ENCODE assay signal across 8 cellular contexts in genomic region chr19:324716-325115, GRCh38. TPM values are rescaled to one million over a fixed set of nuclear protein-coding genes. Genes with fewer than 3 reads are reported as not detected.
"Had no signal": no experiment of that assay in that cellular context is flagged by ENCODE, and none has a peak within 500 bp of the region (broad histone marks: within the 10 kb centered on the region; RNA-seq: fewer than 3 reads in every experiment).

No MANE protein-coding gene starts in this region.

- H3K9me3 Mint-ChIP-seq: IgD-negative memory B cell had no signal

- H3K4me1 Mint-ChIP-seq: IgD-negative memory B cell had no signal

- ATAC-seq: HCT116, HepG2 had no signal

- H3K27me3 Mint-ChIP-seq: IgD-negative memory B cell had no signal

- H3K4me3 ChIP-seq: GM23248, HAP-1 had no signal

- H3K4me3 Mint-ChIP-seq: HFFc6, IgD-negative memory B cell had no signal

- DNase-seq: GM23248, GOT3, HFFc6 had no signal

- H3K4me1 ChIP-seq: HAP-1 had no signal

- H3K27ac Mint-ChIP-seq: HFFc6, IgD-negative memory B cell had no signal

- H3K27ac ChIP-seq: GM23248, HL-60 had no signal

RNA-seq across cellular contexts. Expression of gene PLPP2, which starts 33.5 kb away (rescaled TPM):
- total RNA-seq: HepG2 had no signal
